ENCODE assay signal across 8 cellular contexts in the genomic region with DNA sequence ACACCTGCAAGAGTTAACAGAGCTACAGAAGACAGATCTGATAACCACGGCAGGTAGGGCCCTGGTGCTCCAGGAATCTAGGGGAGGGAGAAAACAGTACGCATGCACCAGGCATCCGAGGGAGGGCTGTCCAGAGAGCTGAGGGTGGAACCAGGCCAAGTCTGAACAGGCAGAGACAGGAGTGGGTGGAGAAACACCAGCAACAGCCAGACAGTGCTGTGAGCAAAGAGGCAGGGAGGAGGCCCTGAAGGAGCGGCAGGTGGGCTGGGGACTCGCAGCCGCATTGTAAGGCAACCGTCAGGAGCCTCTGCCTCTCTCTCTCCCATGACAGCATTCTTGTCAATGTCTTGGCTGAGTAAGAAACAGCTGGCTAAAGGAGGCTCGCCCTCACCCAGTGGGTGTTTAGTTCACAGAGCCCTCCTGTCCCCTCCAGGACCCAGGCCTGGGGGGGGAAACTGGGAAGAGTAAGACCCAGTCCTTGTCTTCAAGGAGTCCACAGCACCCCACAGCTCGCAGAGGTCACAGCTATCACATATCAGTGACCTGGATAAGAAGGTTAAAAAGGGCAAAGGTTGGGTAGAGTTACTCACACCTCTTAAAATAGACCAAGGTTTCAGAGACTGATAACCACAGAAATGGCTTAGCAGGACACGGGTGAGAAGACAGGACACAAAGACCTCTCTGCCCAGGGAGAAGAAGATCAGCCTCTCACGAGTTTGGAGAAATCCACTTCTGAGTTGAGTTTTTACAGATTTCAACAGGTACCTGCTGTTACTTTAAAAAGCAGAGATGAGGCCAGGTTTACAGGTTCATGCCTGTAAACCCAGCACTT. TPM values are rescaled to one million over a fixed set of nuclear protein-coding genes. Genes with fewer than 3 reads are reported as not detected.
DNase-seq lines count a peak whose midpoint lies in the region; ATAC-seq, FAIRE-seq and TF ChIP-seq lines count a peak whose summit lies in the region.

No MANE protein-coding gene starts in this region.

- FAIRE-seq in astrocyte (lab: Jason Lieb, UNC): no peak

- H3K27ac ChIP-seq in astrocyte (ENCODE audit: low read depth, low read length): no peak overlapping the region

- H3K4me3 Mint-ChIP-seq in astrocyte (ENCODE audit: unreplicated experiment): peak overlapping the region; percentile 36
- peak overlapping the region; percentile 15 to 66 (median 54) for H3K4me3 Mint-ChIP-seq in immature natural killer cell
- no peak overlapping the region for H3K4me3 Mint-ChIP-seq in activated CD8-positive, alpha-beta memory T cell treated with anti-CD3 and anti-CD28 coated beads, Interleukin-2, amount 10 ng/mL, durations not matched to agents 7 days and 5 days

- peaks cover 42% of the 10 kb centered on the region for H3K27me3 Mint-ChIP-seq in astrocyte (ENCODE audit: low read depth, unreplicated experiment)
- H3K27me3 Mint-ChIP-seq in immature natural killer cell (ENCODE audit: low read depth in 3 of 3): peaks cover 0 to 5% (median 3%) of the 10 kb centered on the region in 3 donors
- no peaks in the 10 kb centered on the region for H3K27me3 Mint-ChIP-seq in activated CD8-positive, alpha-beta memory T cell treated with anti-CD3 and anti-CD28 coated beads, Interleukin-2, amount 10 ng/mL, durations not matched to agents 7 days and 5 days

- H3K4me1 ChIP-seq in astrocyte (ENCODE audit: insufficient read depth, low read length) (peaks cover 16% of the 10 kb centered on the region), skeletal muscle satellite cell (ENCODE audit: control insufficient read depth, insufficient read depth, low read length) (peaks cover 38% of the 10 kb centered on the region)

- CTCF ChIA-PET in activated CD8-positive, alpha-beta memory T cell treated with anti-CD3 and anti-CD28 coated beads, Interleukin-2, amount 10 ng/mL, durations not matched to agents 7 days and 5 days (lab: Charles Lee): interaction anchor here (0.6 to 0.9 kb wide), 2 partner anchors 20 to 22 kb away, joined by 3 read pairs; no protein-coding TSS in a partner anchor

- H3K4me2 ChIP-seq in astrocyte (ENCODE audit: low read length) (peak overlapping the region; percentile 71), skeletal muscle satellite cell (ENCODE audit: low read length) (peak overlapping the region; percentile 73)

- H3K9me3 ChIP-seq in astrocyte (ENCODE audit: insufficient read depth, low read depth, low read length) (no peaks in the 10 kb centered on the region), skeletal muscle satellite cell (replicated peaks; ENCODE audit: low read length) (no peaks in the 10 kb centered on the region)

- ATAC-seq in GM19043 (IDR thresholded peaks at IDR 0.05; ENCODE audit: low read depth, unreplicated experiment): peak; percentile 64
- peak; percentile 59 for ATAC-seq in HG03095 (IDR thresholded peaks at IDR 0.05; ENCODE audit: unreplicated experiment)
- ATAC-seq in activated CD8-positive, alpha-beta memory T cell treated with anti-CD3 and anti-CD28 coated beads, Interleukin-2, amount 10 ng/mL, durations not matched to agents 7 days and 5 days: no peak

- no peaks in the 10 kb centered on the region for H3K36me3 ChIP-seq in astrocyte (ENCODE audit: insufficient read depth, low read length)
- no peaks in the 10 kb centered on the region for H3K36me3 ChIP-seq in skeletal muscle satellite cell (ENCODE audit: insufficient read depth, low read length)

- H3K79me2 ChIP-seq in astrocyte (ENCODE audit: insufficient read depth, low read length): peaks cover 3% of the 10 kb centered on the region

- H3K27me3 ChIP-seq in astrocyte (ENCODE audit: insufficient read depth, low read length) (no peaks in the 10 kb centered on the region), skeletal muscle satellite cell (ENCODE audit: control insufficient read depth, insufficient read depth, low read length) (no peaks in the 10 kb centered on the region)

- H4K20me1 ChIP-seq in astrocyte (ENCODE audit: insufficient read depth, low read length): peaks cover 38% of the 10 kb centered on the region

- H3K27ac Mint-ChIP-seq in astrocyte (ENCODE audit: unreplicated experiment) (no peak overlapping the region), immature natural killer cell (peak overlapping the region; percentile 0 to 87 (median 48))
- no peak overlapping the region for H3K27ac Mint-ChIP-seq in activated CD8-positive, alpha-beta memory T cell treated with anti-CD3 and anti-CD28 coated beads, Interleukin-2, amount 10 ng/mL, durations not matched to agents 7 days and 5 days

- H3K36me3 Mint-ChIP-seq in astrocyte (ENCODE audit: low read depth, unreplicated experiment): no peaks in the 10 kb centered on the region
- peaks cover 0 to 3% (median 0%) of the 10 kb centered on the region in 3 donors for H3K36me3 Mint-ChIP-seq in immature natural killer cell
- no peaks in the 10 kb centered on the region for H3K36me3 Mint-ChIP-seq in activated CD8-positive, alpha-beta memory T cell treated with anti-CD3 and anti-CD28 coated beads, Interleukin-2, amount 10 ng/mL, durations not matched to agents 7 days and 5 days

- peak overlapping the region; percentile 39 for H2AFZ ChIP-seq in astrocyte (ENCODE audit: low read depth, low read length)

- H3K4me1 Mint-ChIP-seq in astrocyte (ENCODE audit: low read depth, unreplicated experiment): peaks cover 36% of the 10 kb centered on the region
- H3K4me1 Mint-ChIP-seq in immature natural killer cell: peaks cover 55 to 83% of the 10 kb centered on the region in 2 donors
- peaks cover 28% of the 10 kb centered on the region for H3K4me1 Mint-ChIP-seq in activated CD8-positive, alpha-beta memory T cell treated with anti-CD3 and anti-CD28 coated beads, Interleukin-2, amount 10 ng/mL, durations not matched to agents 7 days and 5 days

- H3K4me3 ChIP-seq in astrocyte (ENCODE audit: insufficient read depth, low read depth, low read length): no peak overlapping the region
- H3K4me3 ChIP-seq in skeletal muscle satellite cell (ENCODE audit: low read length): peak overlapping the region; percentile 47

- H3K9me3 Mint-ChIP-seq in astrocyte (ENCODE audit: unreplicated experiment) (no peaks in the 10 kb centered on the region), immature natural killer cell (no peaks in the 10 kb centered on the region)
- H3K9me3 Mint-ChIP-seq in activated CD8-positive, alpha-beta memory T cell treated with anti-CD3 and anti-CD28 coated beads, Interleukin-2, amount 10 ng/mL, durations not matched to agents 7 days and 5 days (ENCODE audit: low read depth): no peaks in the 10 kb centered on the region

- DNase-seq in COR-L47 (lab: John Stamatoyannopoulos, UW): peak; percentile 85
- DNase-seq in NCI-H2081 treated with DMSO at 0.1 percent for 48 hours (lab: John Stamatoyannopoulos, UW): peak; percentile 5
- peak; percentile 76 for DNase-seq in astrocyte (ENCODE audit: low read depth)
- no peak for DNase-seq in immature natural killer cell
- DNase-seq in activated CD8-positive, alpha-beta memory T cell treated with anti-CD3 and anti-CD28 coated beads, Interleukin-2, amount 10 ng/mL, durations not matched to agents 7 days and 5 days: no peak

- no peak for TF ChIP-seq CTCF in astrocyte (IDR thresholded peaks at IDR 0.05; ENCODE audit: insufficient read depth, low read depth, low read length)

- H3K9ac ChIP-seq in astrocyte (ENCODE audit: low read length) (peak overlapping the region; percentile 17), skeletal muscle satellite cell (ENCODE audit: low read depth, low read length) (peak overlapping the region; percentile 13)

RNA-seq across cellular contexts. Expression of a gene that starts 10.5 kb away (rescaled TPM):
- total RNA-seq in astrocyte: 7.0 and 8.0 TPM in 2 replicates
- 1 to 10 TPM; 4.8 to 7.8 (median 7.3) TPM for polyA plus RNA-seq in immature natural killer cell
- total RNA-seq in skeletal muscle satellite cell (2012; rRNA removed): 64.6 and 89.6 TPM in 2 replicates
- total RNA-seq in activated CD8-positive, alpha-beta memory T cell treated with anti-CD3 and anti-CD28 coated beads, Interleukin-2, amount 10 ng/mL, durations not matched to agents 7 days and 5 days: 10 to 100 TPM; 13.8 to 26.0 TPM

Comparison
In these comparisons a context has a peak if more than half of its experiments do, and no peak if none do; other contexts are left out.
1. DNase-seq: peak in COR-L47 (single experiment), NCI-H2081 treated with DMSO at 0.1 percent for 48 hours (single experiment) and astrocyte (single experiment); none in immature natural killer cell (0 of 3) and activated CD8-positive, alpha-beta memory T cell treated with anti-CD3 and anti-CD28 coated beads, Interleukin-2, amount 10 ng/mL, durations not matched to agents 7 days and 5 days (single experiment).
2. H3K27ac Mint-ChIP-seq: peak in immature natural killer cell (6 of 6); none in astrocyte (single experiment) and activated CD8-positive, alpha-beta memory T cell treated with anti-CD3 and anti-CD28 coated beads, Interleukin-2, amount 10 ng/mL, durations not matched to agents 7 days and 5 days (single experiment).